ENCODE assay signal across 20 cellular contexts in the genomic region with DNA sequence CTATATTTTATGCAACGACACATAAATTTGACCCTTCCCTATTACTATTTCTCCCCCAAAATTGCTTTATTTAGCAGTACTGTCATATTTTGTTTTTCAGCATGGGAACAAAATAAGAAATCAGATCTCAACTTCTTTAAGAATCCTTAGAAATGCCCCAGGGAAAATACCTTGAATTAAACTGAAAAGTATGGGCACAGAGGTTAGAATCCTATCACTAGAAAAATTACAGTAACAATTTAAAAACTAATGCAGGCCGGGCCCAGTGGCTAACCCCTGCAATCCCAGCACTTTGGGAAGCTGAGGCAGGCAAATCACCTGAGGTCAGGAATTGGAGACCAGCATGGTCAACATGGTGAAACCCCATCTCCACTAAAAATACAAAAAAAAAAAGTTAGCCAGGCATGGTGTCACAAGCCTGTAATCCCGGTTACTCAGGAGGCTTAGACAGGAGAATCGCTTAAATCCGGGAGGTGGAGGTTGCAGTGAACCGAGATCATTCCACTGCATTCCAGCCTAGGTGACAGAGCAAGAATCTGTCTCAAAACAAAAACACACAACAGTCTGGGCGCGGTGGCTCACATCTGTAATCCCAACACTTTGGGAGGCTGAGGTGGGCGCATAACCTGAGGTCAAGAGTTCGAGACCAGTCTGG. TPM values are rescaled to one million over a fixed set of nuclear protein-coding genes. Genes with fewer than 3 reads are reported as not detected.
A peak's percentile ranks its signal among the peaks of the same experiment; 100 is the strongest.
DNase-seq lines count a peak whose midpoint lies in the region; ATAC-seq and TF ChIP-seq lines count a peak whose summit lies in the region.
"Had no signal": no experiment of that assay in that cellular context is flagged by ENCODE, and none has a peak within 500 bp of the region (broad histone marks: within the 10 kb centered on the region; RNA-seq: fewer than 3 reads in every experiment).

No MANE protein-coding gene starts in this region.

- 0 out of 2 replicates have a peak, but pooled peaks cover 5% of the 10 kb centered on the region for H3K4me1 ChIP-seq in GM23338 (ENCODE audit: insufficient read depth)
- H3K4me1 ChIP-seq in sigmoid colon, result peaks cover 0 to 58% (median 39%) of the 10 kb centered on the region in 4 donors
- H3K4me1 ChIP-seq in BE2C, result peaks cover 26% of the 10 kb centered on the region

- no peaks in the 10 kb centered on the region for H3K9me2 ChIP-seq in GM23338 (ENCODE audit: insufficient read depth)

- no peak for TF ChIP-seq EP300 in sigmoid colon (IDR thresholded peaks at IDR 0.05)

- H3K27me3 ChIP-seq in GM23338 (ENCODE audit: insufficient read depth) (no peaks in the 10 kb centered on the region), dorsolateral prefrontal cortex (no peaks in the 10 kb centered on the region), sigmoid colon (no peaks in the 10 kb centered on the region), BE2C (no peaks in the 10 kb centered on the region)
- H3K27me3 ChIP-seq: heart left ventricle, thyroid gland had no signal

- intact Hi-C loops in dorsolateral prefrontal cortex (cut with DNase I), result no loop called here
- intact Hi-C loops in sigmoid colon (cut with DNase I), result no loop called here

- POLR2A ChIA-PET in activated CD4-positive, alpha-beta T cell treated with anti-CD3 and anti-CD28 coated beads, Interleukin-2, amount 10 ng/mL, durations not matched to agents 7 days and 5 days (lab: Charles Lee), result no interaction called here

- no peak overlapping the region for H2AFZ ChIP-seq in GM23338

- H3K27ac ChIP-seq in GM23338 (ENCODE audit: low read depth) (peak overlapping the region; percentile 83), dorsolateral prefrontal cortex (peak overlapping the region in 38 of 59 donors; percentile 13 to 92 (median 82)), sigmoid colon (no peak overlapping the region)
- H3K27ac ChIP-seq: 22Rv1, thyroid gland had no signal

- H4K20me1 ChIP-seq in GM23338 (replicated peaks; ENCODE audit: insufficient read depth), result peaks cover 56% of the 10 kb centered on the region

- peak overlapping the region; percentile 46 for H3K27ac Mint-ChIP-seq in activated CD4-positive, alpha-beta T cell treated with anti-CD3 and anti-CD28 coated beads, Interleukin-2, amount 10 ng/mL, durations not matched to agents 7 days and 5 days
- no peak overlapping the region for H3K27ac Mint-ChIP-seq in GM23338

- H3K9me3 Mint-ChIP-seq in activated CD4-positive, alpha-beta T cell treated with anti-CD3 and anti-CD28 coated beads, Interleukin-2, amount 10 ng/mL, durations not matched to agents 7 days and 5 days, result no peaks in the 10 kb centered on the region
- no peaks in the 10 kb centered on the region for H3K9me3 Mint-ChIP-seq in GM23338

- H3K36me3 ChIP-seq in GM23338 (ENCODE audit: insufficient read depth) (peaks cover 7% of the 10 kb centered on the region; the same call in 1 of the 2 replicates), sigmoid colon (peaks cover 0 to 17% (median 0%) of the 10 kb centered on the region in 4 donors), BE2C (peaks cover 29% of the 10 kb centered on the region)
- H3K36me3 ChIP-seq: thyroid gland had no signal

- no peak overlapping the region for H3K4me2 ChIP-seq in GM23338

- H3K9me3 ChIP-seq in sigmoid colon (no peaks in the 10 kb centered on the region), BE2C (no peaks in the 10 kb centered on the region)
- H3K9me3 ChIP-seq: heart left ventricle, left ventricle myocardium inferior, thyroid gland had no signal

- peaks cover 17% of the 10 kb centered on the region; the same call in 1 of the 2 replicates for H3F3A ChIP-seq in GM23338 (replicated peaks; ENCODE audit: low read depth)

- no peaks in the 10 kb centered on the region for H3K27me3 Mint-ChIP-seq in activated CD4-positive, alpha-beta T cell treated with anti-CD3 and anti-CD28 coated beads, Interleukin-2, amount 10 ng/mL, durations not matched to agents 7 days and 5 days
- peaks cover 6% of the 10 kb centered on the region for H3K27me3 Mint-ChIP-seq in GM23338 (ENCODE audit: insufficient read depth, low read depth, poor library complexity)

- H3K4me3 ChIP-seq in GM23338 (no peak overlapping the region), dorsolateral prefrontal cortex (no peak overlapping the region), sigmoid colon (no peak overlapping the region), BE2C (ENCODE audit: low read depth, low read length) (no peak overlapping the region)
- H3K4me3 ChIP-seq: heart left ventricle, left ventricle myocardium inferior, thyroid gland had no signal

- ATAC-seq in GM23338, result no peak

- H3K36me3 Mint-ChIP-seq in activated CD4-positive, alpha-beta T cell treated with anti-CD3 and anti-CD28 coated beads, Interleukin-2, amount 10 ng/mL, durations not matched to agents 7 days and 5 days (ENCODE audit: low read depth), result peaks cover 14% of the 10 kb centered on the region
- peaks cover 43% of the 10 kb centered on the region for H3K36me3 Mint-ChIP-seq in GM23338 (ENCODE audit: low read depth)

- 96 to 97% methylated on average over 10 of the region's 10 CpGs for WGBS in sigmoid colon, 2 donors

- no peak for DNase-seq in activated CD4-positive, alpha-beta T cell treated with anti-CD3 and anti-CD28 coated beads, Interleukin-2, amount 10 ng/mL, durations not matched to agents 7 days and 5 days
- no peak for DNase-seq in activated CD4-positive, alpha-beta T cell treated with anti-CD3 and anti-CD28 coated beads, Interleukin-2, amount 50 U/mL, for 1 hour
- no peak for DNase-seq in GM23338 (ENCODE audit: low spot score)
- DNase-seq in dorsolateral prefrontal cortex, result peak in 1 of 10 donors; percentile 0
- peak; percentile 34 for DNase-seq in sigmoid colon
- DNase-seq in DMS153 treated with DMSO at 0.1 percent for 48 hours (lab: John Stamatoyannopoulos, UW; ENCODE audit: unreplicated experiment), result no peak
- no peak for DNase-seq in NCI-H82 (lab: John Stamatoyannopoulos, UW)
- no peak for DNase-seq in BE2C
- DNase-seq: anterior cingulate cortex; DMS 273 treated with DMSO at 0.1 percent for 48 hours; effector CD4-positive, alpha-beta T cell; heart left ventricle; left ventricle myocardium inferior; NCI-H1417; NCI-H524 treated with DMSO at 0.1 percent for 48 hours; right cardiac atrium; SHP77; T-helper 1 cell; thyroid gland had no signal

- TF ChIP-seq CTCF in GM23338 (conservative IDR thresholded peaks at IDR 0.05; ENCODE audit: low read depth in 2 of 2) (no peak), dorsolateral prefrontal cortex (IDR thresholded peaks at IDR 0.05 in 54 of 56, conservative IDR thresholded peaks at IDR 0.05 in 2 of 56; ENCODE audit: low read depth in 1 of 56, partially characterized antibody in 56 of 56) (no peak), sigmoid colon (IDR thresholded peaks at IDR 0.05) (no peak), BE2C (IDR thresholded peaks at IDR 0.05; ENCODE audit: low read depth, low read length) (no peak)

- H3K4me3 Mint-ChIP-seq in activated CD4-positive, alpha-beta T cell treated with anti-CD3 and anti-CD28 coated beads, Interleukin-2, amount 10 ng/mL, durations not matched to agents 7 days and 5 days, result no peak overlapping the region
- H3K4me3 Mint-ChIP-seq in GM23338, result no peak overlapping the region

- H3K79me2 ChIP-seq in GM23338 (replicated peaks; ENCODE audit: insufficient read depth), result peaks cover 100% of the 10 kb centered on the region

- H3K4me1 Mint-ChIP-seq in activated CD4-positive, alpha-beta T cell treated with anti-CD3 and anti-CD28 coated beads, Interleukin-2, amount 10 ng/mL, durations not matched to agents 7 days and 5 days, result peaks cover 30% of the 10 kb centered on the region
- peaks cover 11% of the 10 kb centered on the region; the same call in 2 of the 3 replicates for H3K4me1 Mint-ChIP-seq in GM23338

- CTCF ChIA-PET in activated CD4-positive, alpha-beta T cell treated with anti-CD3 and anti-CD28 coated beads, Interleukin-2, amount 10 ng/mL, durations not matched to agents 7 days and 5 days (lab: Charles Lee), result no interaction called here

- no peak for TF ChIP-seq POLR2A in sigmoid colon (IDR thresholded peaks at IDR 0.05)

TF ChIP-seq in GM23338, 12 proteins besides CTCF, POLR2A, EP300 and RAD21 (continues in another document):
- TF ChIP-seq EZH2 (IDR thresholded peaks at IDR 0.05; ENCODE audit: low read depth, unreplicated experiment) (no peak), NANOG (IDR thresholded peaks at IDR 0.05; ENCODE audit: borderline replicate concordance) (no peak), ETS1 (IDR thresholded peaks at IDR 0.05) (no peak), ZNF331 (CRISPR knock-in tag; IDR thresholded peaks at IDR 0.05; ENCODE audit: low read depth) (no peak)

RNA-seq across cellular contexts. Expression of gene GNB1, which starts 51.4 kb away (rescaled TPM):
- 100 to 1,000 TPM; 368 to 454 TPM for total RNA-seq in activated CD4-positive, alpha-beta T cell treated with anti-CD3 and anti-CD28 coated beads, Interleukin-2, amount 10 ng/mL, durations not matched to agents 7 days and 5 days
- 138 and 147 TPM in 2 replicates for total RNA-seq in GM23338 (2014; rRNA removed; shearing (Covaris generic))
- 65.4 and 78.6 TPM in 2 replicates for polyA plus RNA-seq in GM23338 (2016; fragmentation: Nextera tagmentation; extraction: Ambion mirVana)
- 100 to 1,000 TPM; 375 to 847 (median 628) TPM for total RNA-seq in dorsolateral prefrontal cortex
- total RNA-seq in sigmoid colon, result 100 to 1,000 TPM; 119 to 157 (median 145) TPM
- 100 to 1,000 TPM; 163 to 197 (median 193) TPM for polyA plus RNA-seq in sigmoid colon
- 688 TPM for polyA plus RNA-seq in BE2C (2012; ENCODE audit: insufficient read depth, insufficient read length, low read depth)

Comparison
In these comparisons a context has a peak if more than half of its experiments do, and no peak if none do; other contexts are left out.
1. H3K27ac ChIP-seq: peak in GM23338 (single experiment) and dorsolateral prefrontal cortex (38 of 59); none in sigmoid colon (0 of 4).